In the genomic region with DNA sequence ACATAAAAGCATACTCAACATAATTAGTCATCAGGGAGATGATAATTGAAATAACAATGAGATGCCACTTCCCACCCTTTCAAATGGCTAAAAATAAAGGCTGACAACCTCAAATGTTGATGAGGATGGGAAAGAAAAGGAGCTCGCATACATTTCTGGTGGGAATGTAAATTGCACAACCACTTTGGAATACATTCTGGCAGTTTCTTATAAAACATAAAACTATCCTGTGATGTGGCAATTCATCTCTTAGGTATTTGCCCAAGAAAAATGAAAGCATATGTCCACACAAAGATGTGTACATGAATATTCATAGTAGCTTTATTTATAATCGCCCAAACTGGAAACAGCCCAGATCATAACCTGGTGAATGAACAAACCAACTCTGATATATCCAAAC, we compare ENCODE assay signal across 9 cellular contexts. TPM values are rescaled to one million over a fixed set of nuclear protein-coding genes. Genes with fewer than 3 reads are reported as not detected.
DNase-seq lines count a peak whose midpoint lies in the region; ATAC-seq and TF ChIP-seq lines count a peak whose summit lies in the region.
"Had no signal": no experiment of that assay in that cellular context is flagged by ENCODE, and none has a peak within 500 bp of the region (broad histone marks: within the 10 kb centered on the region; RNA-seq: fewer than 3 reads in every experiment).

No MANE protein-coding gene starts in this region.

- intact Hi-C loops in A673 (cut with micrococcal nuclease; ENCODE audit: unreplicated experiment), result no loop called here

- CTCF ChIA-PET in A673 (lab: Charles Lee), result no interaction called here

- POLR2A ChIA-PET in A673 (lab: Charles Lee; ENCODE audit: low non-redundant PET), result no interaction called here

- BruUV-seq in A673 (replicated peaks; lab: Mats Ljungman, UMichigan), result no TSS peak

- no peak for TF ChIP-seq EP300 in gastroesophageal sphincter (IDR thresholded peaks at IDR 0.05)

- H3K36me3 ChIP-seq in A673 (ENCODE audit: insufficient read depth, low read length, poor library complexity, severe bottlenecking), result no peaks in the 10 kb centered on the region
- H3K36me3 ChIP-seq in gastroesophageal sphincter, result no peaks in the 10 kb centered on the region

- H3K36me3 Mint-ChIP-seq in activated naive CD8-positive, alpha-beta T cell, result no peaks in the 10 kb centered on the region

- 33 to 75% methylated on average over 2 of the region's 2 CpGs for WGBS in gastroesophageal sphincter (ENCODE audit: low coverage in 1 of 2), 2 donors

- H3K4me3 ChIP-seq in A673 (ENCODE audit: low read depth, low read length, poor library complexity, severe bottlenecking) (peak overlapping the region; percentile 74), gastroesophageal sphincter (peak overlapping the region in 1 of 2 donors; percentile 73)

- no peaks in the 10 kb centered on the region for H3K27me3 Mint-ChIP-seq in activated naive CD8-positive, alpha-beta T cell

- TF ChIP-seq CTCF in A673 (conservative IDR thresholded peaks at IDR 0.05; ENCODE audit: low read depth, low read length) (no peak), gastroesophageal sphincter (IDR thresholded peaks at IDR 0.05) (no peak)

- H3K4me1 Mint-ChIP-seq in activated naive CD8-positive, alpha-beta T cell (ENCODE audit: low read depth), result peaks cover 35% of the 10 kb centered on the region

- H3K4me1 ChIP-seq in A673 (ENCODE audit: insufficient read depth, low read length, poor library complexity, severe bottlenecking) (peaks cover 7% of the 10 kb centered on the region), gastroesophageal sphincter (peaks cover 0 to 18% (median 0%) of the 10 kb centered on the region in 3 donors)

- no peak for TF ChIP-seq POLR2A in gastroesophageal sphincter (IDR thresholded peaks at IDR 0.05)

- H3K27me3 ChIP-seq in A673 (replicated peaks; ENCODE audit: insufficient read depth, low read depth, low read length, poor library complexity), result no peaks in the 10 kb centered on the region
- no peaks in the 10 kb centered on the region for H3K27me3 ChIP-seq in gastroesophageal sphincter

- peak overlapping the region; percentile 85 for H3K27ac Mint-ChIP-seq in activated naive CD8-positive, alpha-beta T cell

- H3K27ac ChIP-seq in A673 (ENCODE audit: low read depth, low read length, poor library complexity, severe bottlenecking), result no peak overlapping the region
- peak overlapping the region in 1 of 4 donors; percentile 78 for H3K27ac ChIP-seq in gastroesophageal sphincter

- ATAC-seq in GM21528 (IDR thresholded peaks at IDR 0.05; ENCODE audit: low FRiP score, unreplicated experiment) (peak; percentile 12), gastroesophageal sphincter (no peak)

- H3K9me3 ChIP-seq in A673 (ENCODE audit: low read depth, low read length, poor library complexity, severe bottlenecking) (no peaks in the 10 kb centered on the region), gastroesophageal sphincter (no peaks in the 10 kb centered on the region)

- peak overlapping the region; percentile 86 for H3K4me3 Mint-ChIP-seq in activated naive CD8-positive, alpha-beta T cell

- DNase-seq in A673 (ENCODE audit: low spot score) (no peak), iris pigment epithelial cell (ENCODE audit: low read depth) (peak; percentile 63), GOT3 (lab: John Stamatoyannopoulos, UW) (no peak), NCI-H1105 treated with DMSO at 0.1 percent for 48 hours (lab: John Stamatoyannopoulos, UW) (no peak), DMS153 (lab: John Stamatoyannopoulos, UW) (no peak)

- no peaks in the 10 kb centered on the region for H3K9me3 Mint-ChIP-seq in activated naive CD8-positive, alpha-beta T cell (ENCODE audit: low read depth)

RNA-seq across cellular contexts. Expression of gene ZNF275, which starts 0.7 kb away (rescaled TPM):
- 14.7 and 16.9 TPM in 2 replicates for total RNA-seq in A673 (2021)
- total RNA-seq in gastroesophageal sphincter, result 10 to 100 TPM; 13.6 to 20.1 (median 16.2) TPM

RNA-seq across cellular contexts. Expression of gene PNMA6F, which starts 11.7 kb away (rescaled TPM):
- total RNA-seq in A673 (2021) (not detected in 2 replicates), gastroesophageal sphincter (not detected)
- total RNA-seq: liver had no signal
